ENCODE assay signal across 14 cellular contexts in genomic region chr14:90508536-90509254, GRCh38.
A peak's percentile ranks its signal among the peaks of the same experiment; 100 is the strongest.
DNase-seq lines count a peak whose midpoint lies in the region; ATAC-seq and TF ChIP-seq lines count a peak whose summit lies in the region.
"Had no signal": no experiment of that assay in that cellular context is flagged by ENCODE, and none has a peak within 500 bp of the region (broad histone marks: within the 10 kb centered on the region; RNA-seq: fewer than 3 reads in every experiment).

No MANE protein-coding gene starts in this region.

- H3K4me3 Mint-ChIP-seq in osteocyte (ENCODE audit: unreplicated experiment), result no peak overlapping the region
- H3K4me3 Mint-ChIP-seq: activated T-cell treated with anti-CD3 and anti-CD28 coated beads, Interleukin-2, amount 50 U/mL, for 24 hours; T-helper 1 cell treated with Interleukin-12 subunit alpha and Interleukin-12 subunit beta and Interleukin-4 antibody, amounts not matched to agents 30 μg/mL and 1 μg/mL, for 36 hours had no signal

- H3K27me3 ChIP-seq in BLaER1, result no peaks in the 10 kb centered on the region
- no peaks in the 10 kb centered on the region for H3K27me3 ChIP-seq in breast epithelium
- peaks cover 0 to 14% of the 10 kb centered on the region in 2 donors for H3K27me3 ChIP-seq in left lung
- H3K27me3 ChIP-seq: adrenal gland, Peyer's patch had no signal

- H3K4me2 ChIP-seq in BLaER1, result peak overlapping the region; percentile 77

- H3K9me3 ChIP-seq in BLaER1 (no peaks in the 10 kb centered on the region), breast epithelium (no peaks in the 10 kb centered on the region), left lung (no peaks in the 10 kb centered on the region)
- H3K9me3 ChIP-seq: adrenal gland, Peyer's patch had no signal

- no peaks in the 10 kb centered on the region for H3K36me3 Mint-ChIP-seq in osteocyte (ENCODE audit: unreplicated experiment)

- intact Hi-C loops in breast epithelium (cut with DNase I; ENCODE audit: low total_unique reads), result loop anchor here (2.0 kb wide), 1 partner anchor 18 kb away; no protein-coding TSS in a partner anchor
- intact Hi-C loops in left lung (cut with DNase I), result no loop called here

- H3K27ac ChIP-seq in BLaER1, result peak overlapping the region; percentile 32; the same call in 1 of the 2 replicates
- peak overlapping the region; percentile 76 to 96 for H3K27ac ChIP-seq in breast epithelium
- H3K27ac ChIP-seq in left lung, result no peak overlapping the region
- H3K27ac ChIP-seq: adrenal gland, Peyer's patch had no signal

- no peak for TF ChIP-seq POLR2A in breast epithelium (IDR thresholded peaks at IDR 0.05)

- peak; percentile 36 for ATAC-seq in left lung
- no peak for ATAC-seq in HG03135 (IDR thresholded peaks at IDR 0.05; ENCODE audit: unreplicated experiment)
- no peak for ATAC-seq in HG03565 (IDR thresholded peaks at IDR 0.05; ENCODE audit: unreplicated experiment)

- H3K4me3 ChIP-seq in BLaER1 (0 out of 2 replicates have a peak overlapping the region, but pooled peaks have one; percentile 3), breast epithelium (no peak overlapping the region), left lung (no peak overlapping the region)
- H3K4me3 ChIP-seq: adrenal gland, Peyer's patch had no signal

- TF ChIP-seq CTCF in breast epithelium (IDR thresholded peaks at IDR 0.05), result no peak
- TF ChIP-seq CTCF in left lung (IDR thresholded peaks at IDR 0.05), result no peak
- TF ChIP-seq CTCF in osteocyte (IDR thresholded peaks at IDR 0.05), result no peak

- peak; percentile 63 for DNase-seq in HPDE6-E6E7 (ENCODE audit: extremely low spot score)
- DNase-seq in breast epithelium (ENCODE audit: low spot score in 2 of 2), result peak in 1 of 2 donors; percentile 73
- DNase-seq in left lung, result peak; percentile 60 to 66
- DNase-seq in NCI-H1105 treated with DMSO at 0.1 percent for 48 hours (lab: John Stamatoyannopoulos, UW), result no peak
- DNase-seq in osteocyte (ENCODE audit: extremely low spot score, unreplicated experiment), result no peak
- DNase-seq: activated T-cell treated with anti-CD3 and anti-CD28 coated beads, Interleukin-2, amount 50 U/mL, for 24 hours; adrenal gland; NCI-H1436 treated with DMSO at 0.1 percent for 48 hours; NCI-H446 had no signal

- H3K9ac ChIP-seq in BLaER1, result peak overlapping the region; percentile 38; the same call in 1 of the 2 replicates

- H4K20me1 ChIP-seq in BLaER1, result no peaks in the 10 kb centered on the region

- peaks cover 5% of the 10 kb centered on the region for H3K27me3 Mint-ChIP-seq in osteocyte (ENCODE audit: unreplicated experiment)

- H3K27ac Mint-ChIP-seq in osteocyte (ENCODE audit: unreplicated experiment), result no peak overlapping the region
- H3K27ac Mint-ChIP-seq: activated T-cell treated with anti-CD3 and anti-CD28 coated beads, Interleukin-2, amount 50 U/mL, for 24 hours; T-helper 1 cell treated with Interleukin-12 subunit alpha and Interleukin-12 subunit beta and Interleukin-4 antibody, amounts not matched to agents 30 μg/mL and 1 μg/mL, for 36 hours had no signal

- peaks cover 3% of the 10 kb centered on the region for H3K4me1 Mint-ChIP-seq in osteocyte (ENCODE audit: unreplicated experiment)

- H3K9me3 Mint-ChIP-seq in osteocyte (ENCODE audit: unreplicated experiment), result no peaks in the 10 kb centered on the region
- H3K9me3 Mint-ChIP-seq: activated T-cell treated with anti-CD3 and anti-CD28 coated beads, Interleukin-2, amount 50 U/mL, for 24 hours; T-helper 1 cell treated with Interleukin-12 subunit alpha and Interleukin-12 subunit beta and Interleukin-4 antibody, amounts not matched to agents 30 μg/mL and 1 μg/mL, for 36 hours had no signal

- H3K36me3 ChIP-seq in BLaER1 (no peaks in the 10 kb centered on the region), breast epithelium (no peaks in the 10 kb centered on the region), left lung (no peaks in the 10 kb centered on the region)
- H3K36me3 ChIP-seq: adrenal gland, Peyer's patch had no signal

- H3K4me1 ChIP-seq in BLaER1, result peaks cover 81% of the 10 kb centered on the region
- H3K4me1 ChIP-seq in breast epithelium, result peaks cover 4 to 23% of the 10 kb centered on the region in 2 donors
- H3K4me1 ChIP-seq in left lung, result peaks cover 11 to 12% of the 10 kb centered on the region in 2 donors
- H3K4me1 ChIP-seq: adrenal gland had no signal

Comparison
In these comparisons a context has a peak if more than half of its experiments do, and no peak if none do; other contexts are left out.
1. H3K27ac ChIP-seq: peak in BLaER1 (single experiment) and breast epithelium (2 of 2); none in left lung (0 of 2).
2. DNase-seq: peak in HPDE6-E6E7 (single experiment) and left lung (2 of 2); none in NCI-H1105 treated with DMSO at 0.1 percent for 48 hours (single experiment) and osteocyte (single experiment).